Comparison of ENCODE assay signal across 1 cellular context in genomic region chr3:156761713-156762575, GRCh38.
TF ChIP-seq lines count a peak whose summit lies in the region.

No MANE protein-coding gene starts in this region.

TF ChIP-seq in HCT116, 20 proteins besides CTCF, POLR2A, EP300 and RAD21 (continued from another document):
- no peak for TF ChIP-seq REST (IDR thresholded peaks at IDR 0.05; ENCODE audit: low read depth)
- no peak for TF ChIP-seq FOSL1 (IDR thresholded peaks at IDR 0.05; ENCODE audit: low read depth)
- no peak for TF ChIP-seq ZFX (IDR thresholded peaks at IDR 0.05)
- no peak for TF ChIP-seq ELF1 (IDR thresholded peaks at IDR 0.05; ENCODE audit: borderline replicate concordance, low read depth)
- TF ChIP-seq ZNF274 (IDR thresholded peaks at IDR 0.05; ENCODE audit: low read depth, low read length): no peak
- no peak for TF ChIP-seq SP1 (IDR thresholded peaks at IDR 0.05; ENCODE audit: low read depth)
- no peak for TF ChIP-seq MAX (IDR thresholded peaks at IDR 0.05)
